ENCODE assay signal across 1 cellular context in genomic region chr7:151863386-151864079, GRCh38.
TF ChIP-seq lines count a peak whose summit lies in the region.

No MANE protein-coding gene starts in this region.

TF ChIP-seq in SK-N-SH, 30 proteins besides CTCF, POLR2A, EP300 and RAD21 (continued from another document):
- TF ChIP-seq REST (IDR thresholded peaks at IDR 0.05; ENCODE audit: low read depth, low read length) (no peak), RFX5 (IDR thresholded peaks at IDR 0.05; ENCODE audit: low read length) (no peak), JUND (IDR thresholded peaks at IDR 0.05) (no peak), TCF12 (IDR thresholded peaks at IDR 0.05) (no peak), NFIC (IDR thresholded peaks at IDR 0.05; ENCODE audit: borderline replicate concordance) (no peak), TEAD4 (IDR thresholded peaks at IDR 0.05; ENCODE audit: borderline replicate concordance, insufficient read depth) (no peak), ELF1 (IDR thresholded peaks at IDR 0.05) (no peak), MAX (IDR thresholded peaks at IDR 0.05; ENCODE audit: low read depth) (no peak), RXRA (IDR thresholded peaks at IDR 0.05; ENCODE audit: borderline replicate concordance, low read depth) (no peak), POLR2AphosphoS5 (IDR thresholded peaks at IDR 0.05; ENCODE audit: low read depth, low read length) (no peak), SMC3 (IDR thresholded peaks at IDR 0.05; ENCODE audit: low read depth, low read length) (no peak), GABPA (IDR thresholded peaks at IDR 0.05; ENCODE audit: low read depth) (no peak), EZH2phosphoT487 (IDR thresholded peaks at IDR 0.05; ENCODE audit: borderline replicate concordance, low read depth) (no peak)
